ENCODE assay signal across 11 cellular contexts in the genomic region with DNA sequence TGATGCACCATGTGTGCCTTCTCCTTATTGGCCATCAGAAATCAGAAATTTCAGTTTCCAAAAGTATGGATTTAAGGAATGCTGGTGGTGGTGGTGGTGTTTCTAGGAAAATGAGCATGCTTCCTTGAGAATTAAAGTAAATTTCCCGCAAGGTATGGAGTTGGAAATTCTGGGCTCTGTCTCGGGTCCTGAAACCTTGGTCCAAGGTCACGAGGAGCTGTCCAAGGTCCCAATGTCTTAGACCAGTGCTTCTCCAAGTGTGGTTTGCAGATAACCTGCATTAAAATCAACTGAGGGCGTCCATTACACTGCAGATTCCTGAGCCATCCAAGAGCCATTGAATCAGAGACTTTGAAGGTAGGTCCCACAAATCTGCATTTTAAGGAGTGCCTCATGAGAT.
A peak's percentile ranks its signal among the peaks of the same experiment; 100 is the strongest.
DNase-seq lines count a peak whose midpoint lies in the region; ATAC-seq and TF ChIP-seq lines count a peak whose summit lies in the region.
"Had no signal": no experiment of that assay in that cellular context is flagged by ENCODE, and none has a peak within 500 bp of the region (broad histone marks: within the 10 kb centered on the region; RNA-seq: fewer than 3 reads in every experiment).

No MANE protein-coding gene starts in this region.

- H3K9me2 ChIP-seq in MM.1S (replicated peaks; ENCODE audit: insufficient read depth, low read length) = no peaks in the 10 kb centered on the region

- H3K4me2 ChIP-seq in MM.1S (ENCODE audit: low read depth, low read length) = no peak overlapping the region
- no peak overlapping the region for H3K4me2 ChIP-seq in mesendoderm (ENCODE audit: low read length)

- no peak overlapping the region for H2BK120ac ChIP-seq in mesendoderm (ENCODE audit: low read depth, low read length)

- H3K4me3 Mint-ChIP-seq in activated T-cell treated with anti-CD3 and anti-CD28 coated beads, Interleukin-2, amount 50 U/mL, for 24 hours = no peak overlapping the region

- H3K4me3 ChIP-seq in GM12865 (ENCODE audit: low read depth, low read length) = no peak overlapping the region
- no peak overlapping the region for H3K4me3 ChIP-seq in MM.1S (ENCODE audit: low read length)
- H3K4me3 ChIP-seq in astrocyte of the cerebellum (ENCODE audit: low read depth, low read length) = no peak overlapping the region
- H3K4me3 ChIP-seq in mesendoderm (ENCODE audit: low read length) = no peak overlapping the region
- H3K4me3 ChIP-seq: ovary, upper lobe of right lung had no signal

- no peaks in the 10 kb centered on the region for H3K79me1 ChIP-seq in mesendoderm (ENCODE audit: low read length)

- H3K56ac ChIP-seq in mesendoderm (ENCODE audit: low read length) = no peak overlapping the region

- H2BK5ac ChIP-seq in mesendoderm (ENCODE audit: low read length) = no peak overlapping the region

- H3K9me3 ChIP-seq in MM.1S (replicated peaks; ENCODE audit: insufficient read depth, low read length) = no peaks in the 10 kb centered on the region
- H3K9me3 ChIP-seq: ovary, upper lobe of right lung had no signal

- no peak overlapping the region for H2AK5ac ChIP-seq in mesendoderm (ENCODE audit: low read length)

- TF ChIP-seq CTCF in GM12865 (IDR thresholded peaks at IDR 0.05; ENCODE audit: insufficient read depth, low read depth, low read length, missing control alignments) = no peak
- no peak for TF ChIP-seq CTCF in MM.1S (IDR thresholded peaks at IDR 0.05; ENCODE audit: low read length)
- no peak for TF ChIP-seq CTCF in astrocyte of the cerebellum (IDR thresholded peaks at IDR 0.05; ENCODE audit: low read depth, low read length, missing control alignments)
- TF ChIP-seq CTCF in omental fat pad (IDR thresholded peaks at IDR 0.05) = no peak

- H3K36me3 ChIP-seq in MM.1S (replicated peaks; ENCODE audit: insufficient read depth, low read length) = no peaks in the 10 kb centered on the region
- no peaks in the 10 kb centered on the region for H3K36me3 ChIP-seq in mesendoderm (ENCODE audit: control insufficient read depth, insufficient read depth, low read length)
- H3K36me3 ChIP-seq: ovary, upper lobe of right lung had no signal

- no peak overlapping the region for H2BK15ac ChIP-seq in mesendoderm (replicated peaks; ENCODE audit: low read depth)

- peaks cover 9% of the 10 kb centered on the region for H3K4me1 Mint-ChIP-seq in activated T-cell treated with anti-CD3 and anti-CD28 coated beads, Interleukin-2, amount 50 U/mL, for 24 hours (ENCODE audit: low read depth)

- no peak overlapping the region for H3K9ac ChIP-seq in MM.1S (ENCODE audit: low read length)
- H3K9ac ChIP-seq in mesendoderm (ENCODE audit: low read length) = no peak overlapping the region

- no peak overlapping the region for H4K8ac ChIP-seq in mesendoderm (ENCODE audit: low read depth, low read length)

- no peak overlapping the region for H3K23ac ChIP-seq in mesendoderm (ENCODE audit: low read length)

- no peak overlapping the region for H4K5ac ChIP-seq in mesendoderm (ENCODE audit: low read length)

- in situ Hi-C loops in astrocyte of the cerebellum (cut with HindIII; ENCODE audit: low sequenced_read_pairs) = no loop called here

- H3F3A ChIP-seq in MM.1S (ENCODE audit: insufficient read depth, low read length) = no peaks in the 10 kb centered on the region

- no peak overlapping the region for H3K27ac Mint-ChIP-seq in activated T-cell treated with anti-CD3 and anti-CD28 coated beads, Interleukin-2, amount 50 U/mL, for 24 hours

- DNase-seq in GM12865 (ENCODE audit: low read depth) = peak; percentile 39
- peak; percentile 52 for DNase-seq in MM.1S
- peak; percentile 53 for DNase-seq in astrocyte of the cerebellum (ENCODE audit: low read depth)
- DNase-seq in mesendoderm = peak; percentile 70
- no peak for DNase-seq in omental fat pad (ENCODE audit: low spot score)
- no peak for DNase-seq in NCI-H2196 treated with DMSO at 0.1 percent for 48 hours (lab: John Stamatoyannopoulos, UW; ENCODE audit: unreplicated experiment)
- no peak for DNase-seq in activated T-cell treated with anti-CD3 and anti-CD28 coated beads, Interleukin-2, amount 50 U/mL, for 24 hours
- no peak for DNase-seq in activated CD8-positive, alpha-beta memory T cell treated with anti-CD3 and anti-CD28 coated beads, Interleukin-2, amount 50 U/mL, for 4 hours
- DNase-seq: upper lobe of right lung had no signal

- H3K27me3 Mint-ChIP-seq in activated T-cell treated with anti-CD3 and anti-CD28 coated beads, Interleukin-2, amount 50 U/mL, for 24 hours = peaks cover 46% of the 10 kb centered on the region

- H2AFZ ChIP-seq in MM.1S (ENCODE audit: low read length) = no peak overlapping the region

- ATAC-seq in omental fat pad (ENCODE audit: low FRiP score) = no peak
- ATAC-seq: upper lobe of right lung had no signal

- H3K4ac ChIP-seq in mesendoderm (ENCODE audit: low read depth, low read length) = no peak overlapping the region

- H3K27ac ChIP-seq in MM.1S (ENCODE audit: low read length) (no peak overlapping the region), mesendoderm (ENCODE audit: low read depth, low read length) (no peak overlapping the region)
- H3K27ac ChIP-seq: HL-60, ovary, upper lobe of right lung had no signal

- H4K20me1 ChIP-seq in MM.1S (ENCODE audit: insufficient read depth, low read length) = no peaks in the 10 kb centered on the region

- 0 out of 2 replicates have a peak, but pooled peaks cover 9% of the 10 kb centered on the region for H3K27me3 ChIP-seq in MM.1S (replicated peaks; ENCODE audit: insufficient read depth, low read length)
- no peaks in the 10 kb centered on the region for H3K27me3 ChIP-seq in mesendoderm (ENCODE audit: insufficient read depth, low read length, poor library complexity)
- H3K27me3 ChIP-seq: ovary had no signal

- no peaks in the 10 kb centered on the region for H3K9me3 Mint-ChIP-seq in activated T-cell treated with anti-CD3 and anti-CD28 coated beads, Interleukin-2, amount 50 U/mL, for 24 hours

- H3K79me2 ChIP-seq in MM.1S (ENCODE audit: low read length) (no peaks in the 10 kb centered on the region), mesendoderm (ENCODE audit: control insufficient read depth, insufficient read depth, low read length) (no peaks in the 10 kb centered on the region)

- WGBS in mesendoderm (ENCODE audit: extremely low coverage, insufficient coverage, low lambda C conversion rate) = no CpG with 5 or more reads among the region's 4 CpGs

- no peak overlapping the region for H3K18ac ChIP-seq in mesendoderm (ENCODE audit: low read length)

- H3K36me3 Mint-ChIP-seq in activated T-cell treated with anti-CD3 and anti-CD28 coated beads, Interleukin-2, amount 50 U/mL, for 24 hours (ENCODE audit: low read depth) = peaks cover 5% of the 10 kb centered on the region

- H3K4me1 ChIP-seq in MM.1S (ENCODE audit: low read length) (peaks cover 4% of the 10 kb centered on the region), mesendoderm (ENCODE audit: control insufficient read depth, low read depth, low read length) (no peaks in the 10 kb centered on the region)

Comparison
In these comparisons a context has a peak if more than half of its experiments do, and no peak if none do; other contexts are left out.
1. DNase-seq: peak in GM12865 (single experiment), MM.1S (single experiment), astrocyte of the cerebellum (single experiment) and mesendoderm (single experiment); none in omental fat pad (single experiment), NCI-H2196 treated with DMSO at 0.1 percent for 48 hours (single experiment), activated T-cell treated with anti-CD3 and anti-CD28 coated beads, Interleukin-2, amount 50 U/mL, for 24 hours (single experiment) and activated CD8-positive, alpha-beta memory T cell treated with anti-CD3 and anti-CD28 coated beads, Interleukin-2, amount 50 U/mL, for 4 hours (single experiment).